ENCODE assay signal across 8 cellular contexts in the genomic region with DNA sequence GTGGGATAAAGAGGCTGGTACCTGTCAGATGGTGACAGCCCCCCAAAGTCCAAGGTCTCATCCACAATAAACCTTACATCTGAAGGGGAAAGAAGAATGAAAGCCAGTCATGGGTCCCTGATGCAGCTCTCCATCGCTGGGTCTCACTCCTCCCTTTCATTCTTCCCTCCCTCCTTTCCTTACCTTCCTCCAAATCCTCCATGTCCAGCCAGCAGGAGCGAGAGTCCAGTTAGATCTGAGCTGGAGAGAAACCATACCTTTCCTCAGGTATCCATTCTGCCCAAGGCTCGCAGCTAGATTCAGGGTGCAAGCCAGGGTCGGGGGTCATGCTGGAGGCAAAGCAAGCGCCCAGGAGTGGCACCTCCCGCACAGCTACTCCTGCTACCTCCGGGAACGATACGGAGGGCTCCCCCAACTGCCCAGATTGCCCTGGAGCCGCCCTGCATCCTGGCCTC. TPM values are rescaled to one million over a fixed set of nuclear protein-coding genes. Genes with fewer than 3 reads are reported as not detected.
DNase-seq lines count a peak whose midpoint lies in the region; ATAC-seq lines count a peak whose summit lies in the region.

No MANE protein-coding gene starts in this region.

- H3K27me3 ChIP-seq in subcutaneous abdominal adipose tissue (ENCODE audit: control insufficient read depth in 5 of 5, insufficient read depth in 4 of 5, low read length in 5 of 5): no peaks in the 10 kb centered on the region

- no peaks in the 10 kb centered on the region for H3K36me3 ChIP-seq in subcutaneous abdominal adipose tissue (ENCODE audit: control insufficient read depth in 5 of 5, insufficient read depth in 5 of 5, low read length in 5 of 5)

- ATAC-seq in HG02885 (IDR thresholded peaks at IDR 0.05; ENCODE audit: poor library complexity, unreplicated experiment): no peak

- H3K9me3 ChIP-seq in subcutaneous abdominal adipose tissue (ENCODE audit: control insufficient read depth in 5 of 5, low read length in 5 of 5): no peaks in the 10 kb centered on the region

- no peaks in the 10 kb centered on the region for H3K9me3 Mint-ChIP-seq in activated T-helper 1 cell treated with anti-CD3 and anti-CD28 coated beads, Interleukin-12 subunit alpha, Interleukin-12 subunit beta, Interleukin-2, Interleukin-4 antibody, amounts not matched to agents 30 ng/mL and 10 ng/mL and 1 ng/mL, durations not matched to agents 14 hours and 24 hours and 36 hours

- peaks cover 35% of the 10 kb centered on the region for H3K4me1 Mint-ChIP-seq in activated T-helper 1 cell treated with anti-CD3 and anti-CD28 coated beads, Interleukin-12 subunit alpha, Interleukin-12 subunit beta, Interleukin-2, Interleukin-4 antibody, amounts not matched to agents 30 ng/mL and 10 ng/mL and 1 ng/mL, durations not matched to agents 14 hours and 24 hours and 36 hours (ENCODE audit: low read depth)

- H3K27ac ChIP-seq in subcutaneous abdominal adipose tissue (ENCODE audit: low read depth, low read length): no peak overlapping the region

- H3K4me3 ChIP-seq in subcutaneous abdominal adipose tissue (ENCODE audit: low read depth in 1 of 5, low read length in 5 of 5): peak overlapping the region; percentile 38 to 86 (median 72)

- peak overlapping the region; percentile 97 for H3K4me3 Mint-ChIP-seq in activated T-helper 1 cell treated with anti-CD3 and anti-CD28 coated beads, Interleukin-12 subunit alpha, Interleukin-12 subunit beta, Interleukin-2, Interleukin-4 antibody, amounts not matched to agents 30 ng/mL and 10 ng/mL and 1 ng/mL, durations not matched to agents 14 hours and 24 hours and 36 hours

- peaks cover 2 to 26% (median 22%) of the 10 kb centered on the region in 5 donors for H3K4me1 ChIP-seq in subcutaneous abdominal adipose tissue (ENCODE audit: control insufficient read depth in 5 of 5, insufficient read depth in 5 of 5, low read length in 5 of 5)

- no peaks in the 10 kb centered on the region for H3K27me3 Mint-ChIP-seq in activated T-helper 1 cell treated with anti-CD3 and anti-CD28 coated beads, Interleukin-12 subunit alpha, Interleukin-12 subunit beta, Interleukin-2, Interleukin-4 antibody, amounts not matched to agents 30 ng/mL and 10 ng/mL and 1 ng/mL, durations not matched to agents 14 hours and 24 hours and 36 hours (ENCODE audit: insufficient read depth)

- peak; percentile 49 for DNase-seq in NCI-H1105 (lab: John Stamatoyannopoulos, UW)
- DNase-seq in NCI-H1105 treated with DMSO at 0.1 percent for 48 hours (lab: John Stamatoyannopoulos, UW): no peak
- DNase-seq in activated T-helper 1 cell treated with anti-CD3 and anti-CD28 coated beads, Interleukin-12 subunit alpha, Interleukin-12 subunit beta, Interleukin-2, Interleukin-4 antibody, amounts not matched to agents 30 ng/mL and 10 ng/mL and 1 ng/mL, durations not matched to agents 14 hours and 24 hours and 36 hours (ENCODE audit: low spot score): no peak
- DNase-seq in iPS-NIHi7 (ENCODE audit: extremely low spot score): peak; percentile 65
- DNase-seq in OCI-M2 (lab: John Stamatoyannopoulos, UW; ENCODE audit: unreplicated experiment): no peak
- DNase-seq in NCI-H774 (lab: John Stamatoyannopoulos, UW): no peak

- no peak overlapping the region for H3K27ac Mint-ChIP-seq in activated T-helper 1 cell treated with anti-CD3 and anti-CD28 coated beads, Interleukin-12 subunit alpha, Interleukin-12 subunit beta, Interleukin-2, Interleukin-4 antibody, amounts not matched to agents 30 ng/mL and 10 ng/mL and 1 ng/mL, durations not matched to agents 14 hours and 24 hours and 36 hours

- H3K36me3 Mint-ChIP-seq in activated T-helper 1 cell treated with anti-CD3 and anti-CD28 coated beads, Interleukin-12 subunit alpha, Interleukin-12 subunit beta, Interleukin-2, Interleukin-4 antibody, amounts not matched to agents 30 ng/mL and 10 ng/mL and 1 ng/mL, durations not matched to agents 14 hours and 24 hours and 36 hours (ENCODE audit: low read depth): peaks cover 2% of the 10 kb centered on the region

- intact Hi-C loops in activated T-helper 1 cell treated with anti-CD3 and anti-CD28 coated beads, Interleukin-12 subunit alpha, Interleukin-12 subunit beta, Interleukin-2, Interleukin-4 antibody, amounts not matched to agents 30 ng/mL and 10 ng/mL and 1 ng/mL, durations not matched to agents 14 hours and 24 hours and 36 hours (cut with micrococcal nuclease): loop anchor here (2.0 kb wide), 3 partner anchors 20 to 88 kb away; no protein-coding TSS in a partner anchor

- peak overlapping the region in 4 of 5 donors; percentile 54 to 89 (median 64) for H3K9ac ChIP-seq in subcutaneous abdominal adipose tissue (ENCODE audit: low read length in 5 of 5)

RNA-seq across cellular contexts. Expression of a gene that starts 0.4 kb away (rescaled TPM):
- 3.6 and 5.5 TPM in 2 replicates for total RNA-seq in activated T-helper 1 cell treated with anti-CD3 and anti-CD28 coated beads, Interleukin-12 subunit alpha, Interleukin-12 subunit beta, Interleukin-2, Interleukin-4 antibody, amounts not matched to agents 30 ng/mL and 10 ng/mL and 1 ng/mL, durations not matched to agents 14 hours and 24 hours and 36 hours

RNA-seq across cellular contexts. Expression of a gene that starts 24.3 kb away (rescaled TPM):
- total RNA-seq in activated T-helper 1 cell treated with anti-CD3 and anti-CD28 coated beads, Interleukin-12 subunit alpha, Interleukin-12 subunit beta, Interleukin-2, Interleukin-4 antibody, amounts not matched to agents 30 ng/mL and 10 ng/mL and 1 ng/mL, durations not matched to agents 14 hours and 24 hours and 36 hours: not detected in 2 replicates

RNA-seq across cellular contexts. Expression of a gene that starts 33.2 kb away (rescaled TPM):
- total RNA-seq in activated T-helper 1 cell treated with anti-CD3 and anti-CD28 coated beads, Interleukin-12 subunit alpha, Interleukin-12 subunit beta, Interleukin-2, Interleukin-4 antibody, amounts not matched to agents 30 ng/mL and 10 ng/mL and 1 ng/mL, durations not matched to agents 14 hours and 24 hours and 36 hours: 4.1 and 4.9 TPM in 2 replicates

Comparison
In these comparisons a context has a peak if more than half of its experiments do, and no peak if none do; other contexts are left out.
1. DNase-seq: peak in NCI-H1105 (single experiment) and iPS-NIHi7 (single experiment); none in NCI-H1105 treated with DMSO at 0.1 percent for 48 hours (single experiment), activated T-helper 1 cell treated with anti-CD3 and anti-CD28 coated beads, Interleukin-12 subunit alpha, Interleukin-12 subunit beta, Interleukin-2, Interleukin-4 antibody, amounts not matched to agents 30 ng/mL and 10 ng/mL and 1 ng/mL, durations not matched to agents 14 hours and 24 hours and 36 hours (single experiment), OCI-M2 (single experiment) and NCI-H774 (single experiment).